Comparison of ENCODE assay signal across 16 cellular contexts in the genomic region with DNA sequence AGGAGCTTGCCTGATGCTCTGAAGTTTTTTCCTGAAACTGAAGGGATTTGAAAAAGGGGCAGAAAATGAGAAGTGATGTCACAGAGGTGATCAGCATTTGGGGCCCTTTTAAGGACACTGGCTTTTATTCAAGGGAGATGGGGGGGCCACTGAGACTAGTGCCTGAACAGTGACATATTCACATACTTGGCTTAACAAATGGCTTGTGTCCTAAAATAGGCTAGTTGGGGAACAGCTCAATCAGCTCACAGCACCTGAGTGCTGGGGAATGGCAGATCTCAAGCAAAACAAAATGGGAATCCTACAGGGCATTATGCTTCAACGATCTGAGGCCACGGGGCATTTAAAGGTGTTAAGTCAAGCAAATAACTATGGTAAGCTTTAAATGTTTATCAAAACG.
A peak's percentile ranks its signal among the peaks of the same experiment; 100 is the strongest.
DNase-seq lines count a peak whose midpoint lies in the region; ATAC-seq and TF ChIP-seq lines count a peak whose summit lies in the region.
"Had no signal": no experiment of that assay in that cellular context is flagged by ENCODE, and none has a peak within 500 bp of the region (broad histone marks: within the 10 kb centered on the region; RNA-seq: fewer than 3 reads in every experiment).

No MANE protein-coding gene starts in this region.

- H3K9me3 ChIP-seq in ascending aorta (no peaks in the 10 kb centered on the region), iPS-20b (ENCODE audit: insufficient read depth, low read depth, low read length) (no peaks in the 10 kb centered on the region)
- H3K9me3 ChIP-seq: HAP-1, SJSA1 had no signal

- H3K36me3 Mint-ChIP-seq in stimulated activated memory B cell treated with anti-CD40 and anti-IgM and Interleukin-4, amounts not matched to agents 10 μg/mL and 1 μg/mL and 100 μg/mL, for 72 hours: peaks cover 1% of the 10 kb centered on the region
- peaks cover 7% of the 10 kb centered on the region for H3K36me3 Mint-ChIP-seq in effector memory CD8-positive, alpha-beta T cell (ENCODE audit: insufficient read depth)

- H3K27ac Mint-ChIP-seq in stimulated activated memory B cell treated with anti-CD40 and anti-IgM and Interleukin-4, amounts not matched to agents 10 μg/mL and 1 μg/mL and 100 μg/mL, for 72 hours: peak overlapping the region; percentile 5
- peak overlapping the region in 1 of 2 donors; percentile 6 for H3K27ac Mint-ChIP-seq in effector memory CD8-positive, alpha-beta T cell

- H3K4me1 ChIP-seq in ascending aorta (peaks cover 13 to 80% of the 10 kb centered on the region in 2 donors), iPS-20b (ENCODE audit: insufficient read depth, low read length) (peaks cover 20% of the 10 kb centered on the region)

- H3K9ac ChIP-seq in iPS-20b (ENCODE audit: low read depth, low read length): peak overlapping the region; percentile 7; the same call in 1 of the 2 replicates

- TF ChIP-seq CTCF in GM13976 (IDR thresholded peaks at IDR 0.05; ENCODE audit: borderline replicate concordance, control extremely low read depth, extremely low read depth, insufficient read depth, missing control alignments) (no peak), ascending aorta (IDR thresholded peaks at IDR 0.05) (no peak)

- ATAC-seq in stimulated activated memory B cell treated with anti-CD40 and anti-IgM and Interleukin-4, amounts not matched to agents 10 μg/mL and 1 μg/mL and 100 μg/mL, for 72 hours: no peak
- ATAC-seq in GM21390 (IDR thresholded peaks at IDR 0.05; ENCODE audit: unreplicated experiment): no peak
- ATAC-seq in effector memory CD8-positive, alpha-beta T cell (replicated peaks): no peak
- ATAC-seq in HG03095 (IDR thresholded peaks at IDR 0.05; ENCODE audit: unreplicated experiment): no peak

- H3K27me3 ChIP-seq in ascending aorta (no peaks in the 10 kb centered on the region), iPS-20b (ENCODE audit: insufficient read depth, low read length) (no peaks in the 10 kb centered on the region)
- H3K27me3 ChIP-seq: SJSA1 had no signal

- H3K9me3 Mint-ChIP-seq in stimulated activated memory B cell treated with anti-CD40 and anti-IgM and Interleukin-4, amounts not matched to agents 10 μg/mL and 1 μg/mL and 100 μg/mL, for 72 hours: no peaks in the 10 kb centered on the region
- no peaks in the 10 kb centered on the region for H3K9me3 Mint-ChIP-seq in effector memory CD8-positive, alpha-beta T cell

- in situ Hi-C loops in GM13976 (cut with MboI; ENCODE audit: low sequenced_read_pairs, unreplicated experiment): no loop called here

- H3K27ac ChIP-seq in ascending aorta (peak overlapping the region; percentile 88 to 96), iPS-20b (ENCODE audit: low read length) (no peak overlapping the region)
- H3K27ac ChIP-seq: SJSA1 had no signal

- H3K36me3 ChIP-seq in ascending aorta: no peaks in the 10 kb centered on the region
- H3K36me3 ChIP-seq in iPS-20b (ENCODE audit: insufficient read depth, low read depth, low read length): peaks cover 3% of the 10 kb centered on the region; the same call in 1 of the 2 replicates
- H3K36me3 ChIP-seq: HAP-1 had no signal

- intact Hi-C loops in ascending aorta (cut with DNase I): loop anchor here (2.0 to 10.0 kb wide), 2 partner anchors 32 to 1032 kb away; no protein-coding TSS in a partner anchor

- H3K4me3 Mint-ChIP-seq in stimulated activated memory B cell treated with anti-CD40 and anti-IgM and Interleukin-4, amounts not matched to agents 10 μg/mL and 1 μg/mL and 100 μg/mL, for 72 hours: no peak overlapping the region
- no peak overlapping the region for H3K4me3 Mint-ChIP-seq in effector memory CD8-positive, alpha-beta T cell

- H3K27me3 Mint-ChIP-seq in stimulated activated memory B cell treated with anti-CD40 and anti-IgM and Interleukin-4, amounts not matched to agents 10 μg/mL and 1 μg/mL and 100 μg/mL, for 72 hours: no peaks in the 10 kb centered on the region
- no peaks in the 10 kb centered on the region for H3K27me3 Mint-ChIP-seq in effector memory CD8-positive, alpha-beta T cell

- peak; percentile 26 for DNase-seq in GM13976 (ENCODE audit: low spot score)
- peak; percentile 37 to 88 for DNase-seq in ascending aorta (ENCODE audit: low spot score in 2 of 2)
- DNase-seq in NCI-H510A (lab: John Stamatoyannopoulos, UW): no peak
- no peak for DNase-seq in effector memory CD8-positive, alpha-beta T cell
- DNase-seq: activated naive CD4-positive, alpha-beta T cell treated with Interleukin-2 at 50 U/mL for 16 hours; cerebellar nuclear complex; NCI-H2081 treated with DMSO at 0.1 percent for 48 hours; NK-92 treated with Interleukin-12 subunit alpha and Interleukin-12 subunit beta, amount 100 ng/mL, for 24 hours; posterior cingulate gyrus; stimulated activated CD4-positive, alpha-beta T cell treated with anti-CD3 and anti-CD28 coated beads, Interleukin-2, amount 100 ng/mL, for 48 hours had no signal

- peak overlapping the region in 1 of 2 donors; percentile 8 for H3K4me3 ChIP-seq in ascending aorta
- H3K4me3 ChIP-seq in iPS-20b (ENCODE audit: low read length): no peak overlapping the region
- H3K4me3 ChIP-seq: HAP-1, SJSA1 had no signal

- peaks cover 62% of the 10 kb centered on the region for H3K4me1 Mint-ChIP-seq in stimulated activated memory B cell treated with anti-CD40 and anti-IgM and Interleukin-4, amounts not matched to agents 10 μg/mL and 1 μg/mL and 100 μg/mL, for 72 hours
- peaks cover 39 to 46% of the 10 kb centered on the region in 2 donors for H3K4me1 Mint-ChIP-seq in effector memory CD8-positive, alpha-beta T cell (ENCODE audit: low read depth in 2 of 2)

Comparison
In these comparisons a context has a peak if more than half of its experiments do, and no peak if none do; other contexts are left out.
1. DNase-seq: peak in GM13976 (single experiment) and ascending aorta (2 of 2); none in NCI-H510A (single experiment) and effector memory CD8-positive, alpha-beta T cell (0 of 3).